9 cellular contexts compared by ENCODE assay signal in genomic region chr12:87556985-87557384, GRCh38.
"Had no signal": no experiment of that assay in that cellular context is flagged by ENCODE, and none has a peak within 500 bp of the region (broad histone marks: within the 10 kb centered on the region; RNA-seq: fewer than 3 reads in every experiment).

No MANE protein-coding gene starts in this region.

- H3K4me3 ChIP-seq: GM23248, HAP-1, K562 had no signal

- H3K27ac ChIP-seq: GM23248 had no signal

- H2AFZ ChIP-seq: GM23248 had no signal

- H3K9me3 ChIP-seq: HAP-1 had no signal

- ATAC-seq: HCT116, K562 had no signal

- DNase-seq: GM23248, GOT3, H7, HFFc6, IMR-90, KG1 had no signal

- H3K4me1 ChIP-seq: HAP-1 had no signal

- H3K9ac ChIP-seq: GM23248 had no signal

- H3K36me3 ChIP-seq: HAP-1 had no signal
